8 cellular contexts compared by ENCODE assay signal in the genomic region with DNA sequence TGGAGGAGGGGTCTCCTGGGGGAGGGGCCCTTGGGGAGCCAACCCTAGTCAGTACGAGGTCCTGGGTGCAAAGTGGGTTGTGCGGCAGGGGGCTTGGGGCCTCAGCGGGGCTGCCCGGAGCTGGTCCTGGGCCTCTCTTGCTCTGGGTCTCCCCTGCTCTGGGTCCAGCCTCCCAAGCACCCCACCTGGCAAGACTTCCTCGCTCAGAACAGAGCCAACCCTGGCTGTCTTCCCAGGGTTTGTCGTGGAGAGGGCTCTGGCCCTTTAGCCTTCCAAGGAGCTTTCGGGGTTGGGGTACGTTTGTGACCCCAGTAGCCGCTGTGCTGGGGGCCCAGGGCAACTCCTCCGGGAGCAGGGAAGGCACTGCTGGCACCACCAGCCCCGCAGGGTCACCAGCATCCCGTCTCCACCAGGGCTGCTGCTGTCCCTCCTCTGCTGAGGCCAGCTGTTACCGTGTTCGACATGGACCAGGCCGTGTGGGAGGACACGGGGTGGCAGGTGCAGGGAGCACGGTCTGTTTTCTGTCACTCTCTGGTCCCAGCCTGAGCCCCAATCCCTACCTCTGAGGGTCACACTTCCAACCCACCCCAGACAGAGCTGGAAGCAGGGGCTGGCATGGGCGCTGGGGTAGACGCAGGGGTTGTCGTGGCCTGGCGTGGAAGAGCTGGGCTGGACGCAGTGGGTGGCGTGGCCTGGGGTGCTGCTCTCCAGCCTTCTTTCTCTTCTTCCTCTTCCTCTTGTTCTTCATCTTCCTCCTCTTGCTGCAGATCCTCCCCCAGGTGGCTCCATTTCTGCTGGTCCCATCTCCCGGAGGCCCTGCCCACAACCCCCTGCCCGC. TPM values are rescaled to one million over a fixed set of nuclear protein-coding genes. Genes with fewer than 3 reads are reported as not detected.
DNase-seq lines count a peak whose midpoint lies in the region; ATAC-seq and TF ChIP-seq lines count a peak whose summit lies in the region.
"Had no signal": no experiment of that assay in that cellular context is flagged by ENCODE, and none has a peak within 500 bp of the region (broad histone marks: within the 10 kb centered on the region; RNA-seq: fewer than 3 reads in every experiment).

No MANE protein-coding gene starts in this region.

- H3K36me3 ChIP-seq in right lobe of liver (no peaks in the 10 kb centered on the region), suprapubic skin (peaks cover 3% of the 10 kb centered on the region)

- H3K27ac ChIP-seq in right lobe of liver (peak overlapping the region; percentile 64 to 88 (median 83)), suprapubic skin (peak overlapping the region; percentile 88)

- no peak overlapping the region for H3K4me3 ChIP-seq in right lobe of liver
- H3K4me3 ChIP-seq in suprapubic skin = no peak overlapping the region

- no peaks in the 10 kb centered on the region for H3K9me3 Mint-ChIP-seq in IgD-negative memory B cell

- H3K27me3 ChIP-seq in right lobe of liver = no peaks in the 10 kb centered on the region
- no peaks in the 10 kb centered on the region for H3K27me3 ChIP-seq in suprapubic skin

- H3K4me3 Mint-ChIP-seq in IgD-negative memory B cell = peak overlapping the region in 3 of 4 donors; percentile 49 to 76 (median 70)

- TF ChIP-seq POLR2A in right lobe of liver (IDR thresholded peaks at IDR 0.05) (no peak), suprapubic skin (IDR thresholded peaks at IDR 0.05) (no peak)

- ATAC-seq in right lobe of liver (no peak), GM19397 (IDR thresholded peaks at IDR 0.05; ENCODE audit: unreplicated experiment) (no peak)

- peak; percentile 40 for DNase-seq in SKM-1 (lab: John Stamatoyannopoulos, UW; ENCODE audit: unreplicated experiment)
- no peak for DNase-seq in right lobe of liver
- DNase-seq in suprapubic skin (ENCODE audit: low spot score in 2 of 2) = no peak
- DNase-seq in anterior cingulate cortex (lab: John Stamatoyannopoulos, UW) = no peak
- no peak for DNase-seq in globus pallidus (ENCODE audit: low spot score)
- DNase-seq: T-helper 9 cell had no signal

- no peak for TF ChIP-seq CTCF in right lobe of liver (IDR thresholded peaks at IDR 0.05)
- TF ChIP-seq CTCF in suprapubic skin (IDR thresholded peaks at IDR 0.05) = no peak

- peaks cover 2% of the 10 kb centered on the region for H3K36me3 Mint-ChIP-seq in IgD-negative memory B cell

- H3K9me3 ChIP-seq in right lobe of liver (no peaks in the 10 kb centered on the region), suprapubic skin (no peaks in the 10 kb centered on the region)

- no peak for TF ChIP-seq EP300 in suprapubic skin (IDR thresholded peaks at IDR 0.05)

- peaks cover 25 to 49% (median 27%) of the 10 kb centered on the region in 3 donors for H3K4me1 Mint-ChIP-seq in IgD-negative memory B cell

- peaks cover 0 to 6% (median 0%) of the 10 kb centered on the region in 4 donors for H3K4me1 ChIP-seq in right lobe of liver
- H3K4me1 ChIP-seq in suprapubic skin = peaks cover 89% of the 10 kb centered on the region

- peak overlapping the region; percentile 95 to 98 (median 96) for H3K27ac Mint-ChIP-seq in IgD-negative memory B cell

- H3K27me3 Mint-ChIP-seq in IgD-negative memory B cell = no peaks in the 10 kb centered on the region

- no CpG with 5 or more reads among the region's 25 CpGs for WGBS in right lobe of liver (ENCODE audit: insufficient coverage, low coverage, low lambda C conversion rate, missing lambda C conversion rate)
- WGBS in suprapubic skin = 68% methylated on average over 17 of the region's 25 CpGs

- intact Hi-C loops in right lobe of liver (cut with DNase I) = no loop called here

RNA-seq across cellular contexts. Expression of a gene that starts 22.9 kb away (rescaled TPM):
- 9.0 TPM for polyA plus RNA-seq in IgD-negative memory B cell
- total RNA-seq in right lobe of liver (10 to 100 TPM in 1 of 6 experiments, 1 to 10 TPM in 5; 3.0 to 12.2 (median 5.1) TPM), suprapubic skin (10 to 100 TPM; 15.2 to 19.4 (median 18.3) TPM)
